ENCODE assay signal across 10 cellular contexts in genomic region chr1:186420923-186421322, GRCh38. TPM values are rescaled to one million over a fixed set of nuclear protein-coding genes. Genes with fewer than 3 reads are reported as not detected.
A peak's percentile ranks its signal among the peaks of the same experiment; 100 is the strongest.
DNase-seq lines count a peak whose midpoint lies in the region; ATAC-seq, FAIRE-seq and TF ChIP-seq lines count a peak whose summit lies in the region.
"Had no signal": no experiment of that assay in that cellular context is flagged by ENCODE, and none has a peak within 500 bp of the region (broad histone marks: within the 10 kb centered on the region; RNA-seq: fewer than 3 reads in every experiment).

No MANE protein-coding gene starts in this region.

- peaks cover 0 to 44% of the 10 kb centered on the region in 2 donors for H3K36me3 ChIP-seq in psoas muscle (ENCODE audit: insufficient read depth in 1 of 2, low read depth in 1 of 2)

- no peaks in the 10 kb centered on the region for H3K4me1 ChIP-seq in psoas muscle
- H3K4me1 ChIP-seq in right cardiac atrium (ENCODE audit: control insufficient read depth, insufficient read depth, low read length) = no peaks in the 10 kb centered on the region

- H3K4me3 Mint-ChIP-seq in stimulated activated naive CD8-positive, alpha-beta T cell treated with anti-CD3 and anti-CD28 coated beads, Interleukin-15, amount 100 ng/mL, for 72 hours = no peak overlapping the region

- H3K4me3 ChIP-seq in psoas muscle (no peak overlapping the region), right cardiac atrium (ENCODE audit: low read length) (no peak overlapping the region)

- peak overlapping the region in 1 of 2 donors; percentile 54 for H3K27ac Mint-ChIP-seq in stimulated activated naive CD8-positive, alpha-beta T cell treated with anti-CD3 and anti-CD28 coated beads, Interleukin-15, amount 100 ng/mL, for 72 hours

- peaks cover 10% of the 10 kb centered on the region for H3K4me1 Mint-ChIP-seq in stimulated activated naive CD8-positive, alpha-beta T cell treated with anti-CD3 and anti-CD28 coated beads, Interleukin-15, amount 100 ng/mL, for 72 hours

- H3K9me3 ChIP-seq in psoas muscle = no peaks in the 10 kb centered on the region
- no peaks in the 10 kb centered on the region for H3K9me3 ChIP-seq in right cardiac atrium (ENCODE audit: control insufficient read depth, low read length)

- ATAC-seq in HG03175 (IDR thresholded peaks at IDR 0.05; ENCODE audit: unreplicated experiment) = peak; percentile 81
- no peak for ATAC-seq in psoas muscle
- ATAC-seq in stimulated activated naive CD8-positive, alpha-beta T cell treated with anti-CD3 and anti-CD28 coated beads, Interleukin-15, amount 100 ng/mL, for 72 hours = no peak
- ATAC-seq in right cardiac atrium = no peak

- no peaks in the 10 kb centered on the region for H3K9me3 Mint-ChIP-seq in stimulated activated naive CD8-positive, alpha-beta T cell treated with anti-CD3 and anti-CD28 coated beads, Interleukin-15, amount 100 ng/mL, for 72 hours

- DNase-seq in GM12892 (ENCODE audit: insufficient read length) (peak; percentile 6), GM20000 (ENCODE audit: low spot score) (peak; percentile 36), brain pericyte (ENCODE audit: low read depth, low spot score) (peak; percentile 10), cerebellar nuclear complex (lab: John Stamatoyannopoulos, UW) (no peak), psoas muscle (no peak), right cardiac atrium (no peak)
- no peak for DNase-seq in stimulated activated naive CD8-positive, alpha-beta T cell treated with anti-CD3 and anti-CD28 coated beads, Interleukin-15, amount 100 ng/mL, for 72 hours
- DNase-seq: NCI-H1436 treated with DMSO at 0.1 percent for 48 hours had no signal

- no peak for TF ChIP-seq CTCF in GM20000 (IDR thresholded peaks at IDR 0.05; ENCODE audit: extremely low read depth, missing control alignments)
- TF ChIP-seq CTCF in psoas muscle (IDR thresholded peaks at IDR 0.05) = no peak

- intact Hi-C loops in psoas muscle (cut with DNase I) (no loop called here), right cardiac atrium (cut with DNase I) (no loop called here)

- no peaks in the 10 kb centered on the region for H3K27me3 ChIP-seq in psoas muscle (ENCODE audit: insufficient read depth in 3 of 3, low read length in 2 of 3)
- H3K27me3 ChIP-seq in right cardiac atrium (ENCODE audit: control insufficient read depth, insufficient read depth) = no peaks in the 10 kb centered on the region

- H3K27me3 Mint-ChIP-seq in stimulated activated naive CD8-positive, alpha-beta T cell treated with anti-CD3 and anti-CD28 coated beads, Interleukin-15, amount 100 ng/mL, for 72 hours = no peaks in the 10 kb centered on the region

- 70 to 77% (median 76%) methylated on average over 1 of the region's 1 CpG for WGBS in psoas muscle, 3 donors
- 71% methylated on average over 1 of the region's 1 CpG for WGBS in right cardiac atrium

- FAIRE-seq in GM12892 (lab: Jason Lieb, UNC) = peak; percentile 24

- H3K27ac ChIP-seq in psoas muscle (no peak overlapping the region), right cardiac atrium (ENCODE audit: low read length) (no peak overlapping the region)

- no peak for TF ChIP-seq POLR2A in GM12892 (IDR thresholded peaks at IDR 0.05; ENCODE audit: low read depth, low read length)

RNA-seq across cellular contexts. Expression of gene PDC, which starts 40.0 kb away (rescaled TPM):
- 0.23 TPM for polyA plus RNA-seq in GM12892 (2012; ENCODE audit: missing spikeins)
- total RNA-seq in psoas muscle = not detected
- not detected for polyA plus RNA-seq in psoas muscle
- not detected for total RNA-seq in right cardiac atrium
- polyA plus RNA-seq in right cardiac atrium = not detected
- total RNA-seq: omental fat pad had no signal

RNA-seq across cellular contexts. Expression of gene ODR4, which starts 45.3 kb away (rescaled TPM):
- 11.3 TPM for polyA plus RNA-seq in GM12892 (2012; ENCODE audit: missing spikeins)
- total RNA-seq in psoas muscle (10 to 100 TPM in 2 of 4 donors, 1 to 10 TPM in 2; 9.2 to 12.1 (median 10.3) TPM), right cardiac atrium (10 to 100 TPM; 12.8 to 18.9 (median 15.9) TPM)
- polyA plus RNA-seq in psoas muscle (10 to 100 TPM in 2 of 3 donors, 1 to 10 TPM in 1; 7.6 to 11.5 (median 11.0) TPM), right cardiac atrium (9.9 TPM)

RNA-seq across cellular contexts. Expression of gene TPR, which starts 45.9 kb away (rescaled TPM):
- polyA plus RNA-seq in GM12892 (2012; ENCODE audit: missing spikeins) = 43.2 TPM
- 10 to 100 TPM; 48.0 to 61.8 (median 55.8) TPM for total RNA-seq in psoas muscle
- polyA plus RNA-seq in psoas muscle = 10 to 100 TPM; 17.8 to 28.5 (median 20.9) TPM
- 10 to 100 TPM; 44.7 to 63.6 (median 53.3) TPM for total RNA-seq in right cardiac atrium
- polyA plus RNA-seq in right cardiac atrium = 17.8 TPM

Comparison
In these comparisons a context has a peak if more than half of its experiments do, and no peak if none do; other contexts are left out.
1. DNase-seq: peak in GM12892 (single experiment), GM20000 (single experiment) and brain pericyte (single experiment); none in cerebellar nuclear complex (0 of 2), psoas muscle (0 of 2), stimulated activated naive CD8-positive, alpha-beta T cell treated with anti-CD3 and anti-CD28 coated beads, Interleukin-15, amount 100 ng/mL, for 72 hours (0 of 2) and right cardiac atrium (0 of 3).